In genomic region chr19:590750-591098, GRCh38 we compare ENCODE assay signal across 19 cellular contexts. TPM values are rescaled to one million over a fixed set of nuclear protein-coding genes. Genes with fewer than 3 reads are reported as not detected.
DNase-seq lines count a peak whose midpoint lies in the region; ATAC-seq and TF ChIP-seq lines count a peak whose summit lies in the region.
"Had no signal": no experiment of that assay in that cellular context is flagged by ENCODE, and none has a peak within 500 bp of the region (broad histone marks: within the 10 kb centered on the region; RNA-seq: fewer than 3 reads in every experiment).

No MANE protein-coding gene starts in this region.

- H4K20me1 ChIP-seq in hepatocyte (ENCODE audit: insufficient read depth, poor library complexity, severe bottlenecking): no peaks in the 10 kb centered on the region

- TF ChIP-seq CTCF in heart left ventricle (IDR thresholded peaks at IDR 0.05) (no peak), heart right ventricle (IDR thresholded peaks at IDR 0.05) (no peak), Peyer's patch (IDR thresholded peaks at IDR 0.05) (no peak), hepatocyte (IDR thresholded peaks at IDR 0.05; ENCODE audit: poor library complexity) (no peak), testis (IDR thresholded peaks at IDR 0.05) (no peak)

- WGBS in heart left ventricle, 4 donors: 3 to 9% (median 7%) methylated on average over 17 to 41 of the region's 41 CpGs
- 5 to 8% methylated on average over 11 to 41 of the region's 41 CpGs for WGBS in heart right ventricle, 2 donors
- WGBS in hepatocyte (ENCODE audit: low lambda C conversion rate, missing lambda C conversion rate): 36% methylated on average over 8 of the region's 41 CpGs
- 3% methylated on average over 36 of the region's 41 CpGs; no CpG with 5 or more reads in 1 of the 2 donors for whole genome bisulfite sequencing in testis, 2 donors

- H3K9me2 ChIP-seq in hepatocyte (replicated peaks; ENCODE audit: insufficient read depth): no peaks in the 10 kb centered on the region

- H3K4me1 ChIP-seq in heart left ventricle (peaks cover 0 to 29% (median 16%) of the 10 kb centered on the region in 12 donors), heart right ventricle (peaks cover 3 to 28% (median 17%) of the 10 kb centered on the region in 9 donors), Peyer's patch (peaks cover 0 to 23% (median 10%) of the 10 kb centered on the region in 4 donors), hepatocyte (ENCODE audit: insufficient read depth) (no peaks in the 10 kb centered on the region), testis (peaks cover 12% of the 10 kb centered on the region)
- H3K4me1 ChIP-seq: psoas muscle had no signal

- H3K4me2 ChIP-seq in hepatocyte: peak overlapping the region; percentile 76

- no peaks in the 10 kb centered on the region for H3K79me2 ChIP-seq in hepatocyte

- DNase-seq in heart left ventricle (no peak), heart right ventricle (no peak), Peyer's patch (no peak), hepatocyte (ENCODE audit: low spot score) (no peak), substantia nigra (lab: John Stamatoyannopoulos, UW) (peak in 1 of 49 donors; percentile 73), globus pallidus (ENCODE audit: low spot score) (no peak), HK-2 (ENCODE audit: unreplicated experiment) (no peak), testis (no peak)
- DNase-seq: activated CD4-positive, CD25-positive, alpha-beta regulatory T cell; cortex of kidney; NCI-H2081 treated with DMSO at 0.1 percent for 48 hours; psoas muscle; SHP77; stimulated activated CD8-positive, alpha-beta memory T cell treated with anti-CD3 and anti-CD28 coated beads, Interleukin-4, amount 100 ng/mL, for 48 hours had no signal

- intact Hi-C loops in heart left ventricle (cut with DNase I): loop anchor here in 1 of 10 donors (10.0 kb wide), 1 partner anchor 64 kb away; no protein-coding TSS in a partner anchor
- intact Hi-C loops in heart right ventricle (cut with DNase I): loop anchor here in 1 of 10 donors (10.0 kb wide), 1 partner anchor 144 kb away; no protein-coding TSS in a partner anchor
- intact Hi-C loops in testis (cut with DNase I; ENCODE audit: low total_unique reads): no loop called here

- ATAC-seq in heart left ventricle (no peak), heart right ventricle (no peak)

- H3K9me3 ChIP-seq in heart left ventricle (no peaks in the 10 kb centered on the region), heart right ventricle (no peaks in the 10 kb centered on the region), Peyer's patch (no peaks in the 10 kb centered on the region), hepatocyte (ENCODE audit: low read depth) (no peaks in the 10 kb centered on the region), testis (no peaks in the 10 kb centered on the region)
- H3K9me3 ChIP-seq: psoas muscle had no signal

- peaks cover 15 to 51% (median 29%) of the 10 kb centered on the region in 9 donors for H3K27me3 ChIP-seq in heart left ventricle
- peaks cover 27 to 60% (median 50%) of the 10 kb centered on the region in 7 donors for H3K27me3 ChIP-seq in heart right ventricle
- peaks cover 0 to 36% of the 10 kb centered on the region in 2 donors for H3K27me3 ChIP-seq in Peyer's patch
- peaks cover 38% of the 10 kb centered on the region for H3K27me3 ChIP-seq in hepatocyte
- H3K27me3 ChIP-seq in testis: no peaks in the 10 kb centered on the region

- H3K36me3 ChIP-seq in heart left ventricle (no peaks in the 10 kb centered on the region), heart right ventricle (no peaks in the 10 kb centered on the region), Peyer's patch (no peaks in the 10 kb centered on the region), hepatocyte (replicated peaks; ENCODE audit: insufficient read depth, low read depth) (no peaks in the 10 kb centered on the region), testis (ENCODE audit: low read depth, missing control alignments) (no peaks in the 10 kb centered on the region)

- H2AFZ ChIP-seq in hepatocyte: no peak overlapping the region

- TF ChIP-seq POLR2A in heart left ventricle (IDR thresholded peaks at IDR 0.05): no peak
- TF ChIP-seq POLR2A in Peyer's patch (IDR thresholded peaks at IDR 0.05): no peak
- no peak for TF ChIP-seq POLR2A in testis (IDR thresholded peaks at IDR 0.05)

- H3K27ac ChIP-seq in heart left ventricle: no peak overlapping the region
- H3K27ac ChIP-seq in heart right ventricle: no peak overlapping the region
- H3K27ac ChIP-seq in Peyer's patch: no peak overlapping the region
- H3K27ac ChIP-seq in hepatocyte: no peak overlapping the region
- H3K27ac ChIP-seq in substantia nigra (ENCODE audit: low read depth, low read length, poor library complexity, severe bottlenecking): peak overlapping the region; percentile 77
- H3K27ac ChIP-seq in testis: no peak overlapping the region
- H3K27ac ChIP-seq: psoas muscle had no signal

- H3K4me3 ChIP-seq in heart left ventricle: peak overlapping the region in 11 of 12 donors; percentile 8 to 44 (median 25)
- H3K4me3 ChIP-seq in heart right ventricle: peak overlapping the region in 4 of 10 donors; percentile 12 to 31 (median 21)
- H3K4me3 ChIP-seq in Peyer's patch: peak overlapping the region in 3 of 4 donors; percentile 22 to 35 (median 34)
- H3K4me3 ChIP-seq in hepatocyte: no peak overlapping the region
- peak overlapping the region in 1 of 2 donors; percentile 23 for H3K4me3 ChIP-seq in testis

RNA-seq across cellular contexts. Expression of gene HCN2, which starts 1.0 kb away (rescaled TPM):
- total RNA-seq in heart left ventricle (10 to 100 TPM in 7 of 9 donors, 1 to 10 TPM in 2; 4.1 to 27.4 (median 15.4) TPM), heart right ventricle (10 to 100 TPM in 1 of 10 donors, 1 to 10 TPM in 9; 1.9 to 10.7 (median 5.1) TPM), Peyer's patch (not detected), hepatocyte (0.30 and 0.44 TPM in 2 replicates), testis (10 to 100 TPM in 1 of 2 donors, 1 to 10 TPM in 1; 6.6 to 12.4 TPM)
- polyA plus RNA-seq in heart left ventricle (10 to 100 TPM in 1 of 2 donors, 1 to 10 TPM in 1; 4.8 to 22.4 TPM), heart right ventricle (1 to 10 TPM in 1 of 2 donors, under 1 TPM in 1; 0.90 to 4.7 TPM), hepatocyte (0.16 and 0.21 TPM in 2 replicates), testis (ENCODE audit: insufficient read depth, low read depth, low replicate concordance) (5.5 TPM)
- total RNA-seq: subcutaneous adipose tissue had no signal

RNA-seq across cellular contexts. Expression of gene BSG, which starts 18.3 kb away (rescaled TPM):
- total RNA-seq in heart left ventricle: 1,000 to 10,000 TPM; 1,160 to 2,590 (median 1,462) TPM
- 1,000 to 10,000 TPM in 1 of 2 donors, 100 to 1,000 TPM in 1; 727 to 2,989 TPM for polyA plus RNA-seq in heart left ventricle
- 1,000 to 10,000 TPM; 1,225 to 2,457 (median 1,705) TPM for total RNA-seq in heart right ventricle
- polyA plus RNA-seq in heart right ventricle: 1,000 to 10,000 TPM in 1 of 2 donors, 100 to 1,000 TPM in 1; 829 to 5,252 TPM
- 100 to 1,000 TPM; 149 to 501 (median 469) TPM for total RNA-seq in Peyer's patch
- total RNA-seq in hepatocyte: 509 and 545 TPM in 2 replicates
- 1,282 and 1,292 TPM in 2 replicates for polyA plus RNA-seq in hepatocyte
- total RNA-seq in testis: 1,000 to 10,000 TPM; 1,391 to 1,458 TPM
- polyA plus RNA-seq in testis (ENCODE audit: insufficient read depth, low read depth, low replicate concordance): 870 TPM

RNA-seq across cellular contexts. Expression of gene POLRMT, which starts 42.6 kb away (rescaled TPM):
- total RNA-seq in heart left ventricle: 10 to 100 TPM; 32.0 to 78.0 (median 41.5) TPM
- 10 to 100 TPM; 38.8 to 75.2 TPM for polyA plus RNA-seq in heart left ventricle
- total RNA-seq in heart right ventricle: 10 to 100 TPM; 37.2 to 61.7 (median 45.3) TPM
- polyA plus RNA-seq in heart right ventricle: 100 to 1,000 TPM in 1 of 2 donors, 10 to 100 TPM in 1; 43.2 to 159 TPM
- total RNA-seq in Peyer's patch: 100 to 1,000 TPM in 1 of 4 donors, 10 to 100 TPM in 3; 33.8 to 119 (median 70.5) TPM
- total RNA-seq in hepatocyte: 38.7 and 41.9 TPM in 2 replicates
- polyA plus RNA-seq in hepatocyte: 59.5 and 60.7 TPM in 2 replicates
- 100 to 1,000 TPM; 116 to 137 TPM for total RNA-seq in testis
- 178 TPM for polyA plus RNA-seq in testis (ENCODE audit: insufficient read depth, low read depth, low replicate concordance)

RNA-seq across cellular contexts. Expression of gene GZMM, which starts 46.9 kb away (rescaled TPM):
- total RNA-seq in heart left ventricle (1 to 10 TPM in 2 of 9 donors, under 1 TPM in 2, not detected in 5; 0.40 to 3.0 (median 0.87) TPM), heart right ventricle (1 to 10 TPM in 1 of 10 donors, under 1 TPM in 3, not detected in 6; 0.25 to 2.7 (median 0.37) TPM), Peyer's patch (1 to 10 TPM in 2 of 4 donors, not detected in 2; 2.8 to 4.0 TPM), hepatocyte (not detected in 2 replicates), testis (1 to 10 TPM in 1 of 2 donors, under 1 TPM in 1; 0.31 to 1.4 TPM)
- polyA plus RNA-seq in heart left ventricle (under 1 TPM; 0.12 to 0.34 TPM), heart right ventricle (under 1 TPM in 1 of 2 donors, not detected in 1; 0.46 TPM), hepatocyte (not detected in 2 replicates), testis (ENCODE audit: insufficient read depth, low read depth, low replicate concordance) (2.2 TPM)
- total RNA-seq: psoas muscle had no signal
- polyA plus RNA-seq: AG04450 had no signal

RNA-seq across cellular contexts. Expression of gene FGF22, which starts 49.0 kb away (rescaled TPM):
- under 1 TPM in 3 of 9 donors, not detected in 6; 0.16 to 0.36 (median 0.20) TPM for total RNA-seq in heart left ventricle
- under 1 TPM; 0.07 to 0.11 TPM for polyA plus RNA-seq in heart left ventricle
- total RNA-seq in heart right ventricle: under 1 TPM in 5 of 10 donors, not detected in 5; 0.20 to 0.36 (median 0.30) TPM
- polyA plus RNA-seq in heart right ventricle: under 1 TPM; 0.16 to 0.44 TPM
- total RNA-seq in Peyer's patch: not detected
- total RNA-seq in hepatocyte: 0.20 TPM in 1 of 2 replicates, not detected in the other
- 0.18 and 0.70 TPM in 2 replicates for polyA plus RNA-seq in hepatocyte
- 1 to 10 TPM; 1.8 to 3.1 TPM for total RNA-seq in testis
- polyA plus RNA-seq in testis (ENCODE audit: insufficient read depth, low read depth, low replicate concordance): 2.6 TPM
- total RNA-seq: Daoy; fibroblast of villous mesenchyme; T-helper 2 cell treated with Interferon-gamma antibody and Interleukin-4, amounts not matched to agents 100 ng/mL and 5 ng/mL, for 36 hours had no signal
- polyA plus RNA-seq: AG04450 had no signal
